ENCODE assay signal across 11 cellular contexts in genomic region chr20:6708010-6708409, GRCh38. TPM values are rescaled to one million over a fixed set of nuclear protein-coding genes. Genes with fewer than 3 reads are reported as not detected.
A peak's percentile ranks its signal among the peaks of the same experiment; 100 is the strongest.
DNase-seq lines count a peak whose midpoint lies in the region; ATAC-seq and TF ChIP-seq lines count a peak whose summit lies in the region.
"Had no signal": no experiment of that assay in that cellular context is flagged by ENCODE, and none has a peak within 500 bp of the region (broad histone marks: within the 10 kb centered on the region; RNA-seq: fewer than 3 reads in every experiment).

No MANE protein-coding gene starts in this region.

- DNase-seq in GM04504 (ENCODE audit: low read depth): peak; percentile 19
- DNase-seq in amniotic epithelial cell (ENCODE audit: low read depth): peak; percentile 40
- peak; percentile 73 for DNase-seq in left ventricle myocardium superior
- DNase-seq in renal cortical epithelial cell (ENCODE audit: low read depth): peak; percentile 93
- DNase-seq in NCI-H2107 (lab: John Stamatoyannopoulos, UW): no peak
- DNase-seq in GM20000 (ENCODE audit: low spot score): no peak
- DNase-seq in NCI-H146 treated with DMSO at 0.1 percent for 48 hours (lab: John Stamatoyannopoulos, UW; ENCODE audit: unreplicated experiment): no peak
- no peak for DNase-seq in NOMO-1 treated with dmso at 0.1 percent for 144 hours (lab: John Stamatoyannopoulos, UW; ENCODE audit: unreplicated experiment)
- DNase-seq: DMS79 treated with DMSO at 0.1 percent for 48 hours, head of caudate nucleus, NCI-H1105 treated with DMSO at 0.1 percent for 48 hours had no signal

- peak; percentile 95 for ATAC-seq in left ventricle myocardium superior

- intact Hi-C loops in left ventricle myocardium superior (cut with micrococcal nuclease): no loop called here

- TF ChIP-seq CTCF in GM20000 (IDR thresholded peaks at IDR 0.05; ENCODE audit: extremely low read depth, missing control alignments): no peak

RNA-seq across cellular contexts. Expression of gene BMP2, which starts 59.5 kb away (rescaled TPM):
- total RNA-seq in left ventricle myocardium superior: 3.0 TPM
- 16.7 and 17.2 TPM in 2 replicates for total RNA-seq in renal cortical epithelial cell

Comparison
In these comparisons a context has a peak if more than half of its experiments do, and no peak if none do; other contexts are left out.
1. DNase-seq: peak in GM04504 (single experiment), amniotic epithelial cell (single experiment), left ventricle myocardium superior (single experiment) and renal cortical epithelial cell (single experiment); none in NCI-H2107 (single experiment), GM20000 (single experiment), NCI-H146 treated with DMSO at 0.1 percent for 48 hours (single experiment) and NOMO-1 treated with dmso at 0.1 percent for 144 hours (single experiment).